Comparison of ENCODE assay signal across 1 cellular context in genomic region chr20:32483351-32484220, GRCh38.
TF ChIP-seq lines count a peak whose summit lies in the region.

No MANE protein-coding gene starts in this region.

TF ChIP-seq in HepG2, 621 proteins besides CTCF, POLR2A, EP300 and RAD21 (continued from another document):
- TF ChIP-seq KDM2A (CRISPR knock-in tag; IDR thresholded peaks at IDR 0.05; ENCODE audit: borderline replicate concordance, low read depth) (peak; percentile 89), ZNF101 (CRISPR knock-in tag; IDR thresholded peaks at IDR 0.05; ENCODE audit: borderline replicate concordance, low read depth) (no peak), GFI1 (CRISPR knock-in tag; IDR thresholded peaks at IDR 0.05; ENCODE audit: borderline replicate concordance) (no peak), ZNF30 (CRISPR knock-in tag; IDR thresholded peaks at IDR 0.05) (no peak), MLXIP (CRISPR knock-in tag; IDR thresholded peaks at IDR 0.05; ENCODE audit: borderline replicate concordance) (peak; percentile 57; the same call in 1 of the 2 replicates), ZNF841 (CRISPR knock-in tag; IDR thresholded peaks at IDR 0.05; ENCODE audit: borderline replicate concordance) (no peak), EED (CRISPR knock-in tag; IDR thresholded peaks at IDR 0.05) (no peak; the same call in none of the 2 replicates), SRSF4 (IDR thresholded peaks at IDR 0.05; ENCODE audit: low read depth, low read length, poor library complexity, severe bottlenecking) (no peak), ZNF282 (IDR thresholded peaks at IDR 0.05; ENCODE audit: partially characterized antibody) (no peak), FOXJ3 (CRISPR knock-in tag; IDR thresholded peaks at IDR 0.05; ENCODE audit: borderline replicate concordance) (no peak), ATF3 (CRISPR knock-in tag; IDR thresholded peaks at IDR 0.05) (0 out of 2 replicates have a peak, but pooled peaks have one; percentile 36), ZNF235 (CRISPR knock-in tag; IDR thresholded peaks at IDR 0.05; ENCODE audit: borderline replicate concordance) (peak; percentile 74; the same call in 1 of the 2 replicates), HDAC2 (CRISPR knock-in tag; IDR thresholded peaks at IDR 0.05) (peak; percentile 65), ZNF530 (CRISPR knock-in tag; IDR thresholded peaks at IDR 0.05; ENCODE audit: low read depth) (no peak), RCOR2 (CRISPR knock-in tag; IDR thresholded peaks at IDR 0.05) (no peak), PATZ1 (CRISPR knock-in tag; IDR thresholded peaks at IDR 0.05) (peak; percentile 99), AGO1 (IDR thresholded peaks at IDR 0.05; ENCODE audit: low read depth, low read length, poor library complexity, severe bottlenecking) (peak; percentile 81), ATF4 (CRISPR knock-in tag; IDR thresholded peaks at IDR 0.05) (no peak), CSRNP1 (CRISPR knock-in tag; IDR thresholded peaks at IDR 0.05) (no peak), RFX5 (IDR thresholded peaks at IDR 0.05; ENCODE audit: low read depth, low read length) (no peak), KLF6 (CRISPR knock-in tag; IDR thresholded peaks at IDR 0.05) (no peak), KDM4B (CRISPR knock-in tag; IDR thresholded peaks at IDR 0.05) (peak; percentile 66; the same call in 1 of the 2 replicates), CC2D1A (CRISPR knock-in tag; IDR thresholded peaks at IDR 0.05) (no peak), ZSCAN30 (CRISPR knock-in tag; IDR thresholded peaks at IDR 0.05) (no peak), ATF2 (CRISPR knock-in tag; IDR thresholded peaks at IDR 0.05) (peak; percentile 48; the same call in 1 of the 2 replicates), TCF12 (IDR thresholded peaks at IDR 0.05) (no peak), TCF12 (CRISPR knock-in tag; IDR thresholded peaks at IDR 0.05) (peak; percentile 63), THRA (CRISPR knock-in tag; IDR thresholded peaks at IDR 0.05; ENCODE audit: borderline replicate concordance) (peak; percentile 66), ZNF780A (CRISPR knock-in tag; IDR thresholded peaks at IDR 0.05) (no peak), PRMT3 (CRISPR knock-in tag; IDR thresholded peaks at IDR 0.05; ENCODE audit: borderline replicate concordance, low read depth) (no peak), SNAPC4 (CRISPR knock-in tag; IDR thresholded peaks at IDR 0.05) (peak; percentile 76; the same call in 1 of the 2 replicates), NFKBIZ (CRISPR knock-in tag; IDR thresholded peaks at IDR 0.05) (0 out of 2 replicates have a peak, but pooled peaks have one; percentile 70), ZNF354B (CRISPR knock-in tag; IDR thresholded peaks at IDR 0.05) (no peak), ZNF34 (CRISPR knock-in tag; IDR thresholded peaks at IDR 0.05; ENCODE audit: borderline replicate concordance) (0 out of 2 replicates have a peak, but pooled peaks have one; percentile 8), TAF15 (IDR thresholded peaks at IDR 0.05; ENCODE audit: low read depth, low read length, poor library complexity, severe bottlenecking) (peak; percentile 96), MEF2D (CRISPR knock-in tag; IDR thresholded peaks at IDR 0.05) (peak; percentile 63), ZMYM3 (CRISPR knock-in tag; IDR thresholded peaks at IDR 0.05) (peak; percentile 74), MYC (CRISPR knock-in tag; IDR thresholded peaks at IDR 0.05; ENCODE audit: borderline replicate concordance) (peak; percentile 91), SPEN (CRISPR knock-in tag; IDR thresholded peaks at IDR 0.05; ENCODE audit: low read depth) (no peak; the same call in 1 of the 2 replicates), TRIM24 (CRISPR knock-in tag; IDR thresholded peaks at IDR 0.05) (no peak), ZNF180 (CRISPR knock-in tag; IDR thresholded peaks at IDR 0.05; ENCODE audit: borderline replicate concordance, low read depth) (no peak), SIN3A (IDR thresholded peaks at IDR 0.05; ENCODE audit: borderline replicate concordance, low read depth, low read length) (peak; percentile 75; the same call in 1 of the 2 replicates), ZBTB3 (CRISPR knock-in tag; IDR thresholded peaks at IDR 0.05; ENCODE audit: borderline replicate concordance, low read depth) (no peak), TGIF2 (CRISPR knock-in tag; IDR thresholded peaks at IDR 0.05) (peak; percentile 74), ZSCAN12 (CRISPR knock-in tag; IDR thresholded peaks at IDR 0.05) (0 out of 2 replicates have a peak, but pooled peaks have one; percentile 53)
TF ChIP-seq in HepG2: peak in this region for 260.
